In genomic region chr14:104802120-104802912, GRCh38 we compare ENCODE assay signal across 13 cellular contexts. TPM values are rescaled to one million over a fixed set of nuclear protein-coding genes. Genes with fewer than 3 reads are reported as not detected.
A peak's percentile ranks its signal among the peaks of the same experiment; 100 is the strongest.
DNase-seq lines count a peak whose midpoint lies in the region; ATAC-seq and TF ChIP-seq lines count a peak whose summit lies in the region.
"Had no signal": no experiment of that assay in that cellular context is flagged by ENCODE, and none has a peak within 500 bp of the region (broad histone marks: within the 10 kb centered on the region; RNA-seq: fewer than 3 reads in every experiment).

No MANE protein-coding gene starts in this region.

- H3K4me1 ChIP-seq in CD4-positive, alpha-beta memory T cell (ENCODE audit: insufficient read depth, low read length), result peaks cover 26% of the 10 kb centered on the region
- H3K4me1 ChIP-seq in HEK293 (ENCODE audit: control insufficient read depth, insufficient read depth, low read length) (peaks cover 9% of the 10 kb centered on the region), neural progenitor cell (peaks cover 3% of the 10 kb centered on the region)

- intact Hi-C loops in CD4-positive, alpha-beta memory T cell (cut with micrococcal nuclease), result no loop called here

- peak overlapping the region; percentile 31 to 91 (median 78) for H3K4me3 Mint-ChIP-seq in CD4-positive, alpha-beta memory T cell
- peak overlapping the region; percentile 79 for H3K4me3 Mint-ChIP-seq in activated naive CD8-positive, alpha-beta T cell treated with anti-CD3 and anti-CD28 coated beads, Interleukin-2, amount 50 U/mL, for 24 hours
- peak overlapping the region; percentile 71 for H3K4me3 Mint-ChIP-seq in neural progenitor cell

- H4K20me1 ChIP-seq in neural progenitor cell (ENCODE audit: low read depth), result peaks cover 16% of the 10 kb centered on the region

- TF ChIP-seq CTCF in HEK293 (tag by site-specific recombination; IDR thresholded peaks at IDR 0.05), result no peak
- no peak for TF ChIP-seq CTCF in neural progenitor cell (IDR thresholded peaks at IDR 0.05)

- no peaks in the 10 kb centered on the region for H3K9me3 Mint-ChIP-seq in CD4-positive, alpha-beta memory T cell
- H3K9me3 Mint-ChIP-seq in activated naive CD8-positive, alpha-beta T cell treated with anti-CD3 and anti-CD28 coated beads, Interleukin-2, amount 50 U/mL, for 24 hours, result no peaks in the 10 kb centered on the region
- peaks cover 2% of the 10 kb centered on the region for H3K9me3 Mint-ChIP-seq in neural progenitor cell

- no peak overlapping the region for H3K4me3 ChIP-seq in CD4-positive, alpha-beta memory T cell (ENCODE audit: low read length in 2 of 2)
- H3K4me3 ChIP-seq in HEK293 (ENCODE audit: low read depth, low read length) (no peak overlapping the region), neural progenitor cell (no peak overlapping the region)

- H3K4me2 ChIP-seq in neural progenitor cell, result no peak overlapping the region

- CTCF ChIA-PET in CD4-positive, alpha-beta memory T cell (lab: Charles Lee; ENCODE audit: partially characterized antibody), result interaction anchor here (0.6 kb wide), 1 partner anchor 10 kb away, joined by 3 read pairs; no protein-coding TSS in a partner anchor
- CTCF ChIA-PET in HEK293 (lab: Yijun Ruan, JAX), result interaction anchor here (0.7 to 1.2 kb wide), 2 partner anchors 23 to 62 kb away, joined by 3 read pairs; no protein-coding TSS in a partner anchor

- H3K36me3 ChIP-seq in CD4-positive, alpha-beta memory T cell (ENCODE audit: insufficient read depth, low read length), result no peaks in the 10 kb centered on the region
- H3K36me3 ChIP-seq in HEK293 (ENCODE audit: control insufficient read depth in 2 of 2, insufficient read depth in 1 of 2, low read length in 2 of 2), result no peaks in the 10 kb centered on the region
- H3K36me3 ChIP-seq in neural progenitor cell, result no peaks in the 10 kb centered on the region
- H3K36me3 ChIP-seq: SJSA1 had no signal

- H3K27me3 ChIP-seq in CD4-positive, alpha-beta memory T cell (ENCODE audit: insufficient read depth, low read length), result no peaks in the 10 kb centered on the region
- peaks cover 65% of the 10 kb centered on the region for H3K27me3 ChIP-seq in neural progenitor cell
- H3K27me3 ChIP-seq: SJSA1 had no signal

- peaks cover 9 to 49% (median 31%) of the 10 kb centered on the region in 4 donors for H3K4me1 Mint-ChIP-seq in CD4-positive, alpha-beta memory T cell
- H3K4me1 Mint-ChIP-seq in activated naive CD8-positive, alpha-beta T cell treated with anti-CD3 and anti-CD28 coated beads, Interleukin-2, amount 50 U/mL, for 24 hours, result peaks cover 10% of the 10 kb centered on the region
- H3K4me1 Mint-ChIP-seq in neural progenitor cell, result peaks cover 17% of the 10 kb centered on the region

- peaks cover 21% of the 10 kb centered on the region for H3F3A ChIP-seq in neural progenitor cell (ENCODE audit: low read depth)

- POLR2A ChIA-PET in CD4-positive, alpha-beta memory T cell (lab: Charles Lee; ENCODE audit: partially characterized antibody), result interaction anchor here (2.3 to 3.0 kb wide), 3 partner anchors 9 to 49 kb away, joined by 16 to 27 read pairs (median 25); partner anchors contain the start of gene SIVA1
- POLR2A ChIA-PET in HEK293 (lab: Yijun Ruan, JAX), result no interaction called here

- H3K79me2 ChIP-seq in neural progenitor cell (ENCODE audit: low read depth), result no peaks in the 10 kb centered on the region

- H3K36me3 Mint-ChIP-seq in CD4-positive, alpha-beta memory T cell, result peaks cover 0 to 2% of the 10 kb centered on the region in 2 donors
- H3K36me3 Mint-ChIP-seq in activated naive CD8-positive, alpha-beta T cell treated with anti-CD3 and anti-CD28 coated beads, Interleukin-2, amount 50 U/mL, for 24 hours (ENCODE audit: low read depth), result no peaks in the 10 kb centered on the region
- no peaks in the 10 kb centered on the region for H3K36me3 Mint-ChIP-seq in neural progenitor cell

- H3K9ac ChIP-seq in neural progenitor cell, result no peak overlapping the region

- ATAC-seq in activated naive CD8-positive, alpha-beta T cell treated with anti-CD3 and anti-CD28 coated beads, Interleukin-2, amount 50 U/mL, for 24 hours, result no peak

- DNase-seq in CD4-positive, alpha-beta memory T cell, result peak in 1 of 5 donors; percentile 27
- no peak for DNase-seq in activated naive CD8-positive, alpha-beta T cell treated with anti-CD3 and anti-CD28 coated beads, Interleukin-2, amount 50 U/mL, for 24 hours
- DNase-seq in neural progenitor cell (ENCODE audit: low spot score) (no peak), LoVo (ENCODE audit: low spot score) (no peak), HCEC 1CT (no peak), anterior cingulate cortex (lab: John Stamatoyannopoulos, UW) (no peak), SKM-1 (lab: John Stamatoyannopoulos, UW; ENCODE audit: unreplicated experiment) (no peak)
- DNase-seq: amniotic stem cell; DMS53; occipital lobe; stimulated activated naive CD4-positive, alpha-beta T cell treated with Interleukin-2 at 50 U/mL for 16 hours had no signal

- no peak overlapping the region for H3K27ac ChIP-seq in CD4-positive, alpha-beta memory T cell (ENCODE audit: low read depth, low read length)
- no peak overlapping the region for H3K27ac ChIP-seq in HEK293 (ENCODE audit: extremely low read depth, low read depth, low read length)
- no peak overlapping the region for H3K27ac ChIP-seq in neural progenitor cell
- H3K27ac ChIP-seq: SJSA1 had no signal

- peak overlapping the region in 1 of 7 donors; percentile 64 for H3K27ac Mint-ChIP-seq in CD4-positive, alpha-beta memory T cell
- no peak overlapping the region for H3K27ac Mint-ChIP-seq in activated naive CD8-positive, alpha-beta T cell treated with anti-CD3 and anti-CD28 coated beads, Interleukin-2, amount 50 U/mL, for 24 hours
- no peak overlapping the region for H3K27ac Mint-ChIP-seq in neural progenitor cell

- no peaks in the 10 kb centered on the region for H3K9me3 ChIP-seq in CD4-positive, alpha-beta memory T cell (ENCODE audit: control insufficient read depth in 1 of 2, low read length in 2 of 2)
- H3K9me3 ChIP-seq in HEK293 (ENCODE audit: control insufficient read depth, insufficient read depth, low read depth, low read length), result no peaks in the 10 kb centered on the region
- no peaks in the 10 kb centered on the region for H3K9me3 ChIP-seq in neural progenitor cell (ENCODE audit: low read depth)
- H3K9me3 ChIP-seq: SJSA1 had no signal

- no peak overlapping the region for H2AFZ ChIP-seq in neural progenitor cell (replicated peaks)

- no peaks in the 10 kb centered on the region for H3K27me3 Mint-ChIP-seq in CD4-positive, alpha-beta memory T cell
- H3K27me3 Mint-ChIP-seq in activated naive CD8-positive, alpha-beta T cell treated with anti-CD3 and anti-CD28 coated beads, Interleukin-2, amount 50 U/mL, for 24 hours, result peaks cover 7% of the 10 kb centered on the region
- peaks cover 37% of the 10 kb centered on the region for H3K27me3 Mint-ChIP-seq in neural progenitor cell (ENCODE audit: insufficient read depth, low read depth)

TF ChIP-seq in HEK293, 187 proteins besides CTCF, POLR2A, EP300 and RAD21 (continues in another document):
- TF ChIP-seq ZNF76 (tag by site-specific recombination; IDR thresholded peaks at IDR 0.05; ENCODE audit: borderline replicate concordance, low read depth) (no peak), ZNF677 (tag by site-specific recombination; IDR thresholded peaks at IDR 0.05) (no peak), SP2 (tag by site-specific recombination; IDR thresholded peaks at IDR 0.05) (no peak), HOXA7 (CRISPR knock-in tag; IDR thresholded peaks at IDR 0.05; ENCODE audit: borderline replicate concordance) (no peak), ZNF433 (tag by site-specific recombination; IDR thresholded peaks at IDR 0.05; ENCODE audit: low read depth) (no peak), ZNF549 (tag by site-specific recombination; IDR thresholded peaks at IDR 0.05) (no peak), FEZF1 (tag by site-specific recombination; IDR thresholded peaks at IDR 0.05) (no peak), KLF16 (tag by site-specific recombination; IDR thresholded peaks at IDR 0.05) (no peak), GLIS2 (tag by site-specific recombination; IDR thresholded peaks at IDR 0.05) (peak; percentile 38), ZNF792 (tag by site-specific recombination; IDR thresholded peaks at IDR 0.05) (no peak), OVOL3 (tag by site-specific recombination; IDR thresholded peaks at IDR 0.05) (no peak), ZFP37 (tag by site-specific recombination; IDR thresholded peaks at IDR 0.05) (no peak), ZNF404 (tag by site-specific recombination; IDR thresholded peaks at IDR 0.05) (no peak), GLIS1 (tag by site-specific recombination; IDR thresholded peaks at IDR 0.05) (peak; percentile 94), ZNF223 (tag by site-specific recombination; IDR thresholded peaks at IDR 0.05) (no peak)
- TF ChIP-seq, protein P1, sequence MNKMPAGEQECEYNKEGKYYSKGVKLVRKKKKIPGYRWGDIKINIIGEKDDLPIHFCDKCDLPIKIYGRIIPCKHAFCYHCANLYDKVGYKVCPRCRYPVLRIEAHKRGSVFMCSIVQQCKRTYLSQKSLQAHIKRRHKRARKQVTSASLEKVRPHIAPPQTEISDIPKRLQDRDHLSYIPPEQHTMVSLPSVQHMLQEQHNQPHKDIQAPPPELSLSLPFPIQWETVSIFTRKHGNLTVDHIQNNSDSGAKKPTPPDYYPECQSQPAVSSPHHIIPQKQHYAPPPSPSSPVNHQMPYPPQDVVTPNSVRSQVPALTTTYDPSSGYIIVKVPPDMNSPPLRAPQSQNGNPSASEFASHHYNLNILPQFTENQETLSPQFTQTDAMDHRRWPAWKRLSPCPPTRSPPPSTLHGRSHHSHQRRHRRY (tag by site-specific recombination; IDR thresholded peaks at IDR 0.05), result no peak

RNA-seq across cellular contexts. Expression of gene ZBTB42, which starts 1.4 kb away (rescaled TPM):
- 10 to 100 TPM; 11.6 to 12.3 TPM for total RNA-seq in CD4-positive, alpha-beta memory T cell
- 1 to 10 TPM; 2.0 to 2.1 TPM for polyA plus RNA-seq in CD4-positive, alpha-beta memory T cell
- 0.41 and 1.1 TPM in 2 replicates for total RNA-seq in neural progenitor cell (ENCODE audit: low replicate concordance)

RNA-seq across cellular contexts. Expression of gene AKT1, which starts 6.8 kb away (rescaled TPM):
- total RNA-seq in CD4-positive, alpha-beta memory T cell, result 10 to 100 TPM; 88.7 to 90.5 TPM
- 10 to 100 TPM in 1 of 2 donors, 1 to 10 TPM in 1; 5.3 to 23.5 TPM for polyA plus RNA-seq in CD4-positive, alpha-beta memory T cell
- 67.2 and 92.4 TPM in 2 replicates for total RNA-seq in neural progenitor cell (ENCODE audit: low replicate concordance)

RNA-seq across cellular contexts. Expression of gene SIVA1, which starts 49.4 kb away (rescaled TPM):
- total RNA-seq in CD4-positive, alpha-beta memory T cell, result 10 to 100 TPM; 69.3 to 80.2 TPM
- polyA plus RNA-seq in CD4-positive, alpha-beta memory T cell, result 100 to 1,000 TPM; 208 to 266 TPM
- total RNA-seq in neural progenitor cell (ENCODE audit: low replicate concordance), result 139 and 231 TPM in 2 replicates
